16 cellular contexts compared by ENCODE assay signal in genomic region chr1:236854602-236854978, GRCh38. TPM values are rescaled to one million over a fixed set of nuclear protein-coding genes. Genes with fewer than 3 reads are reported as not detected.
DNase-seq lines count a peak whose midpoint lies in the region; ATAC-seq and TF ChIP-seq lines count a peak whose summit lies in the region.
"Had no signal": no experiment of that assay in that cellular context is flagged by ENCODE, and none has a peak within 500 bp of the region (broad histone marks: within the 10 kb centered on the region; RNA-seq: fewer than 3 reads in every experiment).

No MANE protein-coding gene starts in this region.

- H3K9me3 Mint-ChIP-seq in activated CD8-positive, alpha-beta memory T cell treated with anti-CD3 and anti-CD28 coated beads, Interleukin-2, amount 10 ng/mL, durations not matched to agents 7 days and 5 days (ENCODE audit: low read depth) = no peaks in the 10 kb centered on the region
- H3K9me3 Mint-ChIP-seq: activated B cell treated with CpG ODN at 0.5 μM for 24 hours; neural progenitor cell; stimulated activated memory B cell treated with anti-CD40 and anti-IgM and Interleukin-4, amounts not matched to agents 10 μg/mL and 1 μg/mL and 100 μg/mL, for 72 hours had no signal

- H3K4me1 ChIP-seq in vagina = peaks cover 17% of the 10 kb centered on the region
- H3K4me1 ChIP-seq: body of pancreas, neural progenitor cell had no signal

- peaks cover 3% of the 10 kb centered on the region for H3K4me1 Mint-ChIP-seq in activated CD8-positive, alpha-beta memory T cell treated with anti-CD3 and anti-CD28 coated beads, Interleukin-2, amount 10 ng/mL, durations not matched to agents 7 days and 5 days
- H3K4me1 Mint-ChIP-seq: activated B cell treated with CpG ODN at 0.5 μM for 24 hours; stimulated activated memory B cell treated with anti-CD40 and anti-IgM and Interleukin-4, amounts not matched to agents 10 μg/mL and 1 μg/mL and 100 μg/mL, for 72 hours had no signal

- CTCF ChIA-PET in activated CD8-positive, alpha-beta memory T cell treated with anti-CD3 and anti-CD28 coated beads, Interleukin-2, amount 10 ng/mL, durations not matched to agents 7 days and 5 days (lab: Charles Lee) = interaction anchor here (1.1 kb wide), 1 partner anchor 28 kb away, joined by 4 read pairs; no protein-coding TSS in a partner anchor

- H3K36me3 Mint-ChIP-seq in activated CD8-positive, alpha-beta memory T cell treated with anti-CD3 and anti-CD28 coated beads, Interleukin-2, amount 10 ng/mL, durations not matched to agents 7 days and 5 days = peaks cover 58% of the 10 kb centered on the region

- H3K27ac Mint-ChIP-seq in activated CD8-positive, alpha-beta memory T cell treated with anti-CD3 and anti-CD28 coated beads, Interleukin-2, amount 10 ng/mL, durations not matched to agents 7 days and 5 days = no peak overlapping the region
- H3K27ac Mint-ChIP-seq: activated B cell treated with CpG ODN at 0.5 μM for 24 hours; activated T-cell treated with anti-CD3 and anti-CD28 coated beads, Interleukin-2, amount 50 U/mL, for 24 hours; neural progenitor cell; stimulated activated memory B cell treated with anti-CD40 and anti-IgM and Interleukin-4, amounts not matched to agents 10 μg/mL and 1 μg/mL and 100 μg/mL, for 72 hours had no signal

- DNase-seq in HCEC 1CT = peak; percentile 32
- DNase-seq in astrocyte of the cerebellum (ENCODE audit: low read depth) = peak; percentile 60
- DNase-seq in hepatic stellate cell (ENCODE audit: low spot score) = peak; percentile 5
- DNase-seq in vagina (ENCODE audit: extremely low spot score in 2 of 2) = no peak
- no peak for DNase-seq in activated CD8-positive, alpha-beta memory T cell treated with anti-CD3 and anti-CD28 coated beads, Interleukin-2, amount 10 ng/mL, durations not matched to agents 7 days and 5 days
- DNase-seq: activated B cell treated with CpG ODN at 0.5 μM for 24 hours; activated T-cell treated with anti-CD3 and anti-CD28 coated beads, Interleukin-2, amount 50 U/mL, for 24 hours; body of pancreas; DMS53; NCI-H510A; SIG-M5 had no signal

- H3K9me3 ChIP-seq in vagina = no peaks in the 10 kb centered on the region
- H3K9me3 ChIP-seq: body of pancreas had no signal

- TF ChIP-seq CTCF in astrocyte of the cerebellum (IDR thresholded peaks at IDR 0.05; ENCODE audit: low read depth, low read length, missing control alignments) (no peak), vagina (IDR thresholded peaks at IDR 0.05) (no peak)

- peaks cover 0 to 34% of the 10 kb centered on the region in 2 donors for H3K36me3 ChIP-seq in vagina
- H3K36me3 ChIP-seq: neural progenitor cell had no signal

- H3K27me3 Mint-ChIP-seq in activated CD8-positive, alpha-beta memory T cell treated with anti-CD3 and anti-CD28 coated beads, Interleukin-2, amount 10 ng/mL, durations not matched to agents 7 days and 5 days = no peaks in the 10 kb centered on the region
- H3K27me3 Mint-ChIP-seq: activated B cell treated with CpG ODN at 0.5 μM for 24 hours; activated T-cell treated with anti-CD3 and anti-CD28 coated beads, Interleukin-2, amount 50 U/mL, for 24 hours; stimulated activated memory B cell treated with anti-CD40 and anti-IgM and Interleukin-4, amounts not matched to agents 10 μg/mL and 1 μg/mL and 100 μg/mL, for 72 hours had no signal

- TF ChIP-seq POLR2A in vagina (IDR thresholded peaks at IDR 0.05) = no peak

- no peak overlapping the region for H3K4me3 Mint-ChIP-seq in activated CD8-positive, alpha-beta memory T cell treated with anti-CD3 and anti-CD28 coated beads, Interleukin-2, amount 10 ng/mL, durations not matched to agents 7 days and 5 days
- H3K4me3 Mint-ChIP-seq: activated B cell treated with CpG ODN at 0.5 μM for 24 hours; activated T-cell treated with anti-CD3 and anti-CD28 coated beads, Interleukin-2, amount 50 U/mL, for 24 hours; neural progenitor cell; stimulated activated memory B cell treated with anti-CD40 and anti-IgM and Interleukin-4, amounts not matched to agents 10 μg/mL and 1 μg/mL and 100 μg/mL, for 72 hours had no signal

- H3K27me3 ChIP-seq in vagina = no peaks in the 10 kb centered on the region
- H3K27me3 ChIP-seq: body of pancreas, neural progenitor cell had no signal

- no peak overlapping the region for H3K4me3 ChIP-seq in astrocyte of the cerebellum (ENCODE audit: low read depth, low read length)
- H3K4me3 ChIP-seq in vagina = no peak overlapping the region
- H3K4me3 ChIP-seq: body of pancreas, neural progenitor cell had no signal

- intact Hi-C loops in vagina (cut with DNase I) = no loop called here

- in situ Hi-C loops in astrocyte of the cerebellum (cut with HindIII; ENCODE audit: low sequenced_read_pairs) = no loop called here

- ATAC-seq in HG03039 (IDR thresholded peaks at IDR 0.05; ENCODE audit: unreplicated experiment) = no peak
- no peak for ATAC-seq in GM19463 (IDR thresholded peaks at IDR 0.05; ENCODE audit: unreplicated experiment)
- ATAC-seq in activated CD8-positive, alpha-beta memory T cell treated with anti-CD3 and anti-CD28 coated beads, Interleukin-2, amount 10 ng/mL, durations not matched to agents 7 days and 5 days = no peak
- ATAC-seq: body of pancreas; esophagus mucosa; stimulated activated memory B cell treated with anti-CD40 and anti-IgM and Interleukin-4, amounts not matched to agents 10 μg/mL and 1 μg/mL and 100 μg/mL, for 72 hours had no signal

- peak overlapping the region; percentile 45 for H3K27ac ChIP-seq in vagina
- H3K27ac ChIP-seq: neural progenitor cell had no signal

RNA-seq across cellular contexts. Expression of gene MTR, which starts 59.5 kb away (rescaled TPM):
- 19.9 TPM for total RNA-seq in vagina
- 10 to 100 TPM; 43.5 to 46.9 TPM for total RNA-seq in activated CD8-positive, alpha-beta memory T cell treated with anti-CD3 and anti-CD28 coated beads, Interleukin-2, amount 10 ng/mL, durations not matched to agents 7 days and 5 days

Comparison
In these comparisons a context has a peak if more than half of its experiments do, and no peak if none do; other contexts are left out.
1. DNase-seq: peak in HCEC 1CT (single experiment), astrocyte of the cerebellum (single experiment) and hepatic stellate cell (single experiment); none in vagina (0 of 2) and activated CD8-positive, alpha-beta memory T cell treated with anti-CD3 and anti-CD28 coated beads, Interleukin-2, amount 10 ng/mL, durations not matched to agents 7 days and 5 days (single experiment).